Comparison of ENCODE assay signal across 25 cellular contexts in the genomic region with DNA sequence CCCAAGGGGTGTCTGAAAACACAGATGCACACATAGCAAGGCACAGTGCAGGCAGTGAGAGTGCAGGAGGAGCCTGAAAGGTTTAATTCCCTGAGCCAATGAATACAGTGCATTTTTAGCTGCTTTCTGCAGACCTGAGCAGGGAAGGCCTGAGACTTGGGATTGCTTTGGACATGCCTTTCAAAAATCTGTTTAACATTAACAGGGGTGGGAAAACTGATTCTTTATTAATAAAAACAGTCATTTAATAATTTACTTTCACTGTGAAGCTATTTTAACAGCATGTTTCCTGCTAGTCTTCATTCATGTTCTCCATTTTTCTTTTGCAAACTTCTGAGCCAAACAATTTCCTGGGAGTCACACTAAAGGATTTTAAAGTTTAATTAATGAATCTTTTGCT.
DNase-seq lines count a peak whose midpoint lies in the region; ATAC-seq, FAIRE-seq and TF ChIP-seq lines count a peak whose summit lies in the region.
"Had no signal": no experiment of that assay in that cellular context is flagged by ENCODE, and none has a peak within 500 bp of the region (broad histone marks: within the 10 kb centered on the region; RNA-seq: fewer than 3 reads in every experiment).

No MANE protein-coding gene starts in this region.

- no peaks in the 10 kb centered on the region for H3K36me3 Mint-ChIP-seq in CD4-positive, alpha-beta memory T cell
- H3K36me3 Mint-ChIP-seq: CD4-positive, CD25-positive, alpha-beta regulatory T cell; CD8-positive, alpha-beta memory T cell had no signal

- POLR2A ChIA-PET in CD4-positive, alpha-beta memory T cell (lab: Charles Lee; ENCODE audit: partially characterized antibody): no interaction called here

- H3K4me1 Mint-ChIP-seq in CD4-positive, alpha-beta memory T cell: no peaks in the 10 kb centered on the region
- H3K4me1 Mint-ChIP-seq: B cell; CD4-positive, CD25-positive, alpha-beta regulatory T cell; CD8-positive, alpha-beta memory T cell had no signal

- FAIRE-seq in pancreas (lab: Jason Lieb, UNC): no peak
- FAIRE-seq: A204.1, D721Med, GM12878, H54 had no signal

- H3K9ac ChIP-seq in Karpas-422 (ENCODE audit: low read length): no peak overlapping the region
- H3K9ac ChIP-seq in mesenchymal stem cell (ENCODE audit: low read length): no peak overlapping the region
- H3K9ac ChIP-seq: BLaER1 had no signal

- H3K27me3 Mint-ChIP-seq in CD4-positive, alpha-beta memory T cell: no peaks in the 10 kb centered on the region
- H3K27me3 Mint-ChIP-seq: B cell; CD4-positive, CD25-positive, alpha-beta regulatory T cell had no signal

- H2AFZ ChIP-seq in Karpas-422 (ENCODE audit: low read length) (no peak overlapping the region), mesenchymal stem cell (ENCODE audit: low read depth, low read length) (no peak overlapping the region)

- no peak overlapping the region for H4K8ac ChIP-seq in mesenchymal stem cell (ENCODE audit: low read length)

- no peak overlapping the region for H3K27ac Mint-ChIP-seq in CD4-positive, alpha-beta memory T cell
- H3K27ac Mint-ChIP-seq: B cell; CD4-positive, CD25-positive, alpha-beta regulatory T cell; HFFc6 had no signal

- H2BK5ac ChIP-seq in mesenchymal stem cell (ENCODE audit: low read depth, low read length, poor library complexity, severe bottlenecking): no peak overlapping the region

- intact Hi-C loops in body of pancreas (cut with DNase I) (no loop called here), pancreas (cut with DNase I) (no loop called here)
- intact Hi-C loops in CD4-positive, alpha-beta memory T cell (cut with micrococcal nuclease): no loop called here

- H3K79me2 ChIP-seq in Karpas-422 (ENCODE audit: low read length): no peaks in the 10 kb centered on the region

- DNase-seq in Karpas-422 (peak; percentile 5), body of pancreas (no peak), mesenchymal stem cell (no peak), pancreas (no peak), dedifferentiated amniotic fluid mesenchymal stem cell (ENCODE audit: extremely low spot score) (no peak)
- no peak for DNase-seq in CD4-positive, alpha-beta memory T cell
- DNase-seq: CD4-positive, CD25-positive, alpha-beta regulatory T cell; CD8-positive, alpha-beta memory T cell; DMS 273 treated with DMSO at 0.1 percent for 48 hours; DMS79; EL; GDM1; GOT3; HFFc6 had no signal

- ATAC-seq in body of pancreas (peak; percentile 47), pancreas (peak; percentile 37 to 68 (median 60)), GM18519 (IDR thresholded peaks at IDR 0.05; ENCODE audit: low FRiP score, unreplicated experiment) (no peak), HG03442 (IDR thresholded peaks at IDR 0.05; ENCODE audit: unreplicated experiment) (no peak)
- ATAC-seq: GM12878 had no signal

- H2BK120ac ChIP-seq in mesenchymal stem cell (ENCODE audit: low read depth, low read length): no peak overlapping the region

- no peak overlapping the region for H3K4me3 Mint-ChIP-seq in CD4-positive, alpha-beta memory T cell
- H3K4me3 Mint-ChIP-seq: B cell; CD4-positive, CD25-positive, alpha-beta regulatory T cell; CD8-positive, alpha-beta memory T cell; HFFc6 had no signal

- CTCF ChIA-PET in CD4-positive, alpha-beta memory T cell (lab: Charles Lee; ENCODE audit: partially characterized antibody): no interaction called here

- H2AK5ac ChIP-seq in mesenchymal stem cell (ENCODE audit: low read length, severe bottlenecking): no peak overlapping the region

- no peak overlapping the region for H3K23ac ChIP-seq in mesenchymal stem cell (ENCODE audit: low read length in 2 of 2)

- H3K4me2 ChIP-seq in Karpas-422 (ENCODE audit: low read depth, low read length, poor library complexity, severe bottlenecking) (no peak overlapping the region), mesenchymal stem cell (ENCODE audit: low read length, poor library complexity, severe bottlenecking) (no peak overlapping the region)
- H3K4me2 ChIP-seq: BLaER1 had no signal

- H3K9me3 Mint-ChIP-seq in CD4-positive, alpha-beta memory T cell: no peaks in the 10 kb centered on the region
- H3K9me3 Mint-ChIP-seq: CD4-positive, CD25-positive, alpha-beta regulatory T cell had no signal

- TF ChIP-seq POLR2A in body of pancreas (IDR thresholded peaks at IDR 0.05): no peak

- no peak overlapping the region for H3K14ac ChIP-seq in mesenchymal stem cell (ENCODE audit: low read length in 2 of 2)

- H3K4me1 ChIP-seq in Karpas-422 (ENCODE audit: low read length): no peaks in the 10 kb centered on the region
- peaks cover 4% of the 10 kb centered on the region for H3K4me1 ChIP-seq in body of pancreas
- peaks cover 7% of the 10 kb centered on the region for H3K4me1 ChIP-seq in mesenchymal stem cell (ENCODE audit: control insufficient read depth, insufficient read depth, low read depth, low read length)
- H3K4me1 ChIP-seq in pancreas: no peaks in the 10 kb centered on the region
- H3K4me1 ChIP-seq in CD4-positive, alpha-beta memory T cell (ENCODE audit: insufficient read depth, low read length): no peaks in the 10 kb centered on the region
- H3K4me1 ChIP-seq: BLaER1, HAP-1 had no signal

- TF ChIP-seq CTCF in body of pancreas (IDR thresholded peaks at IDR 0.05): no peak
- no peak for TF ChIP-seq CTCF in pancreas (IDR thresholded peaks at IDR 0.05)

- no peak overlapping the region for H3K18ac ChIP-seq in mesenchymal stem cell (ENCODE audit: low read depth in 1 of 2, low read length in 2 of 2)

- H3K4me3 ChIP-seq in Karpas-422 (ENCODE audit: low read length) (no peak overlapping the region), body of pancreas (no peak overlapping the region), mesenchymal stem cell (ENCODE audit: insufficient read depth in 1 of 2, low read depth in 1 of 2, low read length in 2 of 2) (no peak overlapping the region), pancreas (no peak overlapping the region)
- no peak overlapping the region for H3K4me3 ChIP-seq in CD4-positive, alpha-beta memory T cell (ENCODE audit: low read length in 2 of 2)
- H3K4me3 ChIP-seq: BLaER1, GM12878, HAP-1 had no signal

- no peak overlapping the region for H4K91ac ChIP-seq in mesenchymal stem cell (ENCODE audit: low read length)

- H2BK15ac ChIP-seq in mesenchymal stem cell (ENCODE audit: low read depth, poor library complexity, severe bottlenecking): no peak overlapping the region

- no peaks in the 10 kb centered on the region for H4K20me1 ChIP-seq in Karpas-422 (ENCODE audit: insufficient read depth, low read depth, low read length)
- H4K20me1 ChIP-seq: BLaER1 had no signal

- H2BK12ac ChIP-seq in mesenchymal stem cell (ENCODE audit: low read length in 2 of 2): no peak overlapping the region

- H3K9me3 ChIP-seq in Karpas-422 (ENCODE audit: low read length) (no peaks in the 10 kb centered on the region), body of pancreas (no peaks in the 10 kb centered on the region), mesenchymal stem cell (ENCODE audit: control insufficient read depth, low read length) (no peaks in the 10 kb centered on the region), pancreas (no peaks in the 10 kb centered on the region)
- no peaks in the 10 kb centered on the region for H3K9me3 ChIP-seq in CD4-positive, alpha-beta memory T cell (ENCODE audit: control insufficient read depth in 1 of 2, low read length in 2 of 2)
- H3K9me3 ChIP-seq: BLaER1, HAP-1 had no signal

- H3K36me3 ChIP-seq in Karpas-422 (ENCODE audit: insufficient read depth, low read length) (no peaks in the 10 kb centered on the region), body of pancreas (replicated peaks in 1 of 2; ENCODE audit: insufficient read depth in 1 of 2, low read depth in 2 of 2) (no peaks in the 10 kb centered on the region), mesenchymal stem cell (ENCODE audit: control insufficient read depth in 1 of 2, insufficient read depth in 2 of 2, low read depth in 1 of 2, low read length in 2 of 2) (no peaks in the 10 kb centered on the region), pancreas (no peaks in the 10 kb centered on the region)
- no peaks in the 10 kb centered on the region for H3K36me3 ChIP-seq in CD4-positive, alpha-beta memory T cell (ENCODE audit: insufficient read depth, low read length)
- H3K36me3 ChIP-seq: BLaER1, HAP-1 had no signal

- H3K4ac ChIP-seq in mesenchymal stem cell (ENCODE audit: low read depth in 1 of 2, low read length in 2 of 2): no peak overlapping the region

- no peaks in the 10 kb centered on the region for H3K79me1 ChIP-seq in mesenchymal stem cell (replicated peaks; ENCODE audit: low read length, poor library complexity, severe bottlenecking)

- H3K27me3 ChIP-seq in Karpas-422 (ENCODE audit: low read length) (no peaks in the 10 kb centered on the region), body of pancreas (no peaks in the 10 kb centered on the region), mesenchymal stem cell (ENCODE audit: control insufficient read depth in 1 of 2, insufficient read depth in 1 of 2, low read length in 2 of 2) (no peaks in the 10 kb centered on the region), pancreas (no peaks in the 10 kb centered on the region)
- H3K27me3 ChIP-seq in CD4-positive, alpha-beta memory T cell (ENCODE audit: insufficient read depth, low read length): no peaks in the 10 kb centered on the region

- H3K27ac ChIP-seq in Karpas-422 (ENCODE audit: low read length) (no peak overlapping the region), body of pancreas (peak overlapping the region in 2 of 4 donors; percentile 42 to 55), mesenchymal stem cell (ENCODE audit: low read length, poor library complexity, severe bottlenecking) (peak overlapping the region; percentile 59), pancreas (peak overlapping the region in 2 of 4 donors; percentile 33 to 41)
- no peak overlapping the region for H3K27ac ChIP-seq in CD4-positive, alpha-beta memory T cell (ENCODE audit: low read depth, low read length)
- H3K27ac ChIP-seq: 22Rv1, BLaER1, C4-2B had no signal

- H3K9me2 ChIP-seq in Karpas-422 (replicated peaks; ENCODE audit: insufficient read depth, low read length): no peaks in the 10 kb centered on the region

Comparison
In these comparisons a context has a peak if more than half of its experiments do, and no peak if none do; other contexts are left out.
1. ATAC-seq: peak in body of pancreas (single experiment) and pancreas (4 of 4); none in GM18519 (single experiment) and HG03442 (single experiment).